ENCODE assay signal across 8 cellular contexts in genomic region chr7:28409716-28410627, GRCh38. TPM values are rescaled to one million over a fixed set of nuclear protein-coding genes. Genes with fewer than 3 reads are reported as not detected.
DNase-seq lines count a peak whose midpoint lies in the region; ATAC-seq and TF ChIP-seq lines count a peak whose summit lies in the region.

No MANE protein-coding gene starts in this region.

- H3K27me3 Mint-ChIP-seq in activated CD4-positive, alpha-beta T cell treated with anti-CD3 and anti-CD28 coated beads, Interleukin-2, amount 10 ng/mL, durations not matched to agents 24 days and 14 days, result peaks cover 65% of the 10 kb centered on the region
- H3K27me3 Mint-ChIP-seq in dendritic cell treated with granulocyte-macrophage colony-stimulating factor and Interleukin-4, amounts not matched to agents 40 ng/mL and 50 ng/mL, for 4 days, result peaks cover 83% of the 10 kb centered on the region

- peak overlapping the region; percentile 81 for H3K27ac Mint-ChIP-seq in activated CD4-positive, alpha-beta T cell treated with anti-CD3 and anti-CD28 coated beads, Interleukin-2, amount 10 ng/mL, durations not matched to agents 24 days and 14 days
- H3K27ac Mint-ChIP-seq in dendritic cell treated with granulocyte-macrophage colony-stimulating factor and Interleukin-4, amounts not matched to agents 40 ng/mL and 50 ng/mL, for 4 days, result peak overlapping the region; percentile 92

- no peak overlapping the region; the same call in 1 of the 2 replicates for H2AFZ ChIP-seq in OCI-LY7 (ENCODE audit: low read length)

- POLR2A ChIA-PET in OCI-LY7 (lab: Charles Lee), result interaction anchor here (0.6 to 0.7 kb wide), 2 partner anchors 256 to 647 kb away, joined by 3 read pairs; no protein-coding TSS in a partner anchor

- CTCF ChIA-PET in OCI-LY7 (lab: Charles Lee; ENCODE audit: unreplicated experiment), result no interaction called here

- H3K4me1 Mint-ChIP-seq in activated CD4-positive, alpha-beta T cell treated with anti-CD3 and anti-CD28 coated beads, Interleukin-2, amount 10 ng/mL, durations not matched to agents 24 days and 14 days, result peaks cover 25% of the 10 kb centered on the region
- peaks cover 41% of the 10 kb centered on the region for H3K4me1 Mint-ChIP-seq in dendritic cell treated with granulocyte-macrophage colony-stimulating factor and Interleukin-4, amounts not matched to agents 40 ng/mL and 50 ng/mL, for 4 days (ENCODE audit: low read depth)

- no peak for ATAC-seq in lung (ENCODE audit: insufficient read depth, low FRiP score)
- no peak for ATAC-seq in HG02884 (IDR thresholded peaks at IDR 0.05; ENCODE audit: unreplicated experiment)
- ATAC-seq in GM21825 (IDR thresholded peaks at IDR 0.05; ENCODE audit: unreplicated experiment), result no peak

- H3K4me3 Mint-ChIP-seq in activated CD4-positive, alpha-beta T cell treated with anti-CD3 and anti-CD28 coated beads, Interleukin-2, amount 10 ng/mL, durations not matched to agents 24 days and 14 days, result peak overlapping the region; percentile 85
- H3K4me3 Mint-ChIP-seq in dendritic cell treated with granulocyte-macrophage colony-stimulating factor and Interleukin-4, amounts not matched to agents 40 ng/mL and 50 ng/mL, for 4 days, result peak overlapping the region; percentile 90

- H3K4me1 ChIP-seq in OCI-LY7 (ENCODE audit: insufficient read depth, low read length, poor library complexity, severe bottlenecking) (peaks cover 5% of the 10 kb centered on the region), lung (ENCODE audit: control insufficient read depth in 2 of 2, insufficient read depth in 2 of 2, low read length in 2 of 2) (peaks cover 0 to 8% of the 10 kb centered on the region in 2 donors), thymus (ENCODE audit: control insufficient read depth, insufficient read depth, low read length) (peaks cover 14% of the 10 kb centered on the region)

- no peaks in the 10 kb centered on the region for H4K20me1 ChIP-seq in OCI-LY7 (ENCODE audit: insufficient read depth, low read length)

- H3K27ac ChIP-seq in OCI-LY7 (ENCODE audit: low read depth, low read length, poor library complexity, severe bottlenecking) (no peak overlapping the region), lung (ENCODE audit: low read depth in 1 of 2, low read length in 1 of 2) (peak overlapping the region; percentile 85 to 92), thymus (ENCODE audit: low read depth) (no peak overlapping the region)

- no peak for TF ChIP-seq CTCF in OCI-LY7 (conservative IDR thresholded peaks at IDR 0.05; ENCODE audit: low read length)
- no peak for TF ChIP-seq CTCF in lung (IDR thresholded peaks at IDR 0.05; ENCODE audit: control extremely low read depth, extremely low read depth)

- H3K9me3 ChIP-seq in OCI-LY7 (ENCODE audit: low read length), result no peaks in the 10 kb centered on the region
- H3K9me3 ChIP-seq in lung (ENCODE audit: control insufficient read depth in 2 of 2, insufficient read depth in 1 of 2, low read length in 1 of 2), result no peaks in the 10 kb centered on the region
- H3K9me3 ChIP-seq in thymus (ENCODE audit: control insufficient read depth), result no peaks in the 10 kb centered on the region

- H3K79me2 ChIP-seq in OCI-LY7 (ENCODE audit: insufficient read depth, low read depth, low read length), result no peaks in the 10 kb centered on the region

- DNase-seq in activated CD4-positive, alpha-beta T cell treated with anti-CD3 and anti-CD28 coated beads, Interleukin-2, amount 10 ng/mL, durations not matched to agents 24 days and 14 days, result no peak
- DNase-seq in activated CD4-positive, alpha-beta T cell treated with anti-CD3 and anti-CD28 coated beads for 1 hour, result no peak
- DNase-seq in OCI-LY7 (ENCODE audit: low spot score), result no peak
- DNase-seq in lung (ENCODE audit: low spot score), result no peak

- no TSS peak for BruUV-seq in OCI-LY7 (replicated peaks; lab: Mats Ljungman, UMichigan)

- intact Hi-C loops in activated CD4-positive, alpha-beta T cell treated with anti-CD3 and anti-CD28 coated beads, Interleukin-2, amount 10 ng/mL, durations not matched to agents 24 days and 14 days (cut with micrococcal nuclease), result loop anchor here (5.0 to 10.0 kb wide), 3 partner anchors 258 to 745 kb away; partner anchors contain the start of genes HIBADH and TRIL
- intact Hi-C loops in OCI-LY7 (cut with micrococcal nuclease; ENCODE audit: unreplicated experiment), result no loop called here
- intact Hi-C loops in dendritic cell treated with granulocyte-macrophage colony-stimulating factor and Interleukin-4, amounts not matched to agents 40 ng/mL and 50 ng/mL, for 4 days (cut with micrococcal nuclease), result loop anchor here (5.0 kb wide), 2 partner anchors 97 to 272 kb away; no protein-coding TSS in a partner anchor

- WGBS in lung, 2 donors, result 1 to 2% methylated on average over 70 to 92 of the region's 92 CpGs
- 1% methylated on average over 92 of the region's 92 CpGs for WGBS in thymus

- H3K4me3 ChIP-seq in OCI-LY7 (ENCODE audit: low read depth, low read length, poor library complexity, severe bottlenecking), result peak overlapping the region; percentile 48
- H3K4me3 ChIP-seq in lung, result peak overlapping the region; percentile 65
- peak overlapping the region; percentile 41 for H3K4me3 ChIP-seq in thymus (ENCODE audit: low read length)

- peak overlapping the region; percentile 81 for H3K4me2 ChIP-seq in OCI-LY7 (ENCODE audit: low read length)

- H3K36me3 ChIP-seq in OCI-LY7 (ENCODE audit: insufficient read depth, low read length) (no peaks in the 10 kb centered on the region), lung (ENCODE audit: control insufficient read depth in 2 of 2, insufficient read depth in 2 of 2, low read length in 2 of 2) (no peaks in the 10 kb centered on the region), thymus (ENCODE audit: control insufficient read depth, insufficient read depth) (no peaks in the 10 kb centered on the region)

- H3K27me3 ChIP-seq in lung (ENCODE audit: control insufficient read depth, insufficient read depth), result no peaks in the 10 kb centered on the region
- peaks cover 54% of the 10 kb centered on the region for H3K27me3 ChIP-seq in thymus (ENCODE audit: control insufficient read depth, insufficient read depth)

- H3K36me3 Mint-ChIP-seq in activated CD4-positive, alpha-beta T cell treated with anti-CD3 and anti-CD28 coated beads, Interleukin-2, amount 10 ng/mL, durations not matched to agents 24 days and 14 days (ENCODE audit: low read depth), result peaks cover 3% of the 10 kb centered on the region
- H3K36me3 Mint-ChIP-seq in dendritic cell treated with granulocyte-macrophage colony-stimulating factor and Interleukin-4, amounts not matched to agents 40 ng/mL and 50 ng/mL, for 4 days (ENCODE audit: low read depth), result peaks cover 6% of the 10 kb centered on the region

- H3K9me2 ChIP-seq in OCI-LY7 (ENCODE audit: insufficient read depth, low read length), result no peaks in the 10 kb centered on the region

- peaks cover 3% of the 10 kb centered on the region for H3K9me3 Mint-ChIP-seq in activated CD4-positive, alpha-beta T cell treated with anti-CD3 and anti-CD28 coated beads, Interleukin-2, amount 10 ng/mL, durations not matched to agents 24 days and 14 days
- no peaks in the 10 kb centered on the region for H3K9me3 Mint-ChIP-seq in dendritic cell treated with granulocyte-macrophage colony-stimulating factor and Interleukin-4, amounts not matched to agents 40 ng/mL and 50 ng/mL, for 4 days

RNA-seq across cellular contexts. Expression of gene CREB5, which starts 2.3 kb away (rescaled TPM):
- total RNA-seq in activated CD4-positive, alpha-beta T cell treated with anti-CD3 and anti-CD28 coated beads, Interleukin-2, amount 10 ng/mL, durations not matched to agents 24 days and 14 days, result not detected in 2 replicates
- total RNA-seq in OCI-LY7 (2014; rRNA removed; shearing (Covaris generic)), result 2.0 and 5.6 TPM in 2 replicates
- total RNA-seq in OCI-LY7 (2022) (10.4 and 13.3 TPM in 2 replicates), lung (10 to 100 TPM; 12.7 to 23.1 TPM)
- polyA plus RNA-seq in lung (1 to 10 TPM; 2.7 to 6.6 TPM), thymus (5.4 TPM)

Comparison
In these comparisons a context has a peak if more than half of its experiments do, and no peak if none do; other contexts are left out.
1. H3K27ac ChIP-seq: peak in lung (2 of 2); none in OCI-LY7 (single experiment) and thymus (single experiment).
2. Peak in every context shown above with its lines, with median percentiles within 50 percentile points of each other: H3K4me3 ChIP-seq.